1 cellular context compared by ENCODE assay signal in genomic region chr1:3731951-3732746, GRCh38.
TF ChIP-seq lines count a peak whose summit lies in the region.

No MANE protein-coding gene starts in this region.

TF ChIP-seq in K562, 482 proteins besides CTCF, POLR2A, EP300 and RAD21:
- TF ChIP-seq MAX (CRISPR knock-in tag; IDR thresholded peaks at IDR 0.05) = no peak
- TF ChIP-seq ZNF324 (CRISPR knock-in tag; IDR thresholded peaks at IDR 0.05) = no peak
- no peak for TF ChIP-seq NCOA1 (IDR thresholded peaks at IDR 0.05; ENCODE audit: low read depth)
- 0 out of 2 replicates have a peak, but pooled peaks have one; percentile 12 for TF ChIP-seq POLR2G (IDR thresholded peaks at IDR 0.05; ENCODE audit: low read depth, low read length)
- TF ChIP-seq ZNF444 (CRISPR knock-in tag; IDR thresholded peaks at IDR 0.05) = no peak
- TF ChIP-seq MCM3 (IDR thresholded peaks at IDR 0.05) = no peak
- peak; percentile 20 for TF ChIP-seq PCBP1 (IDR thresholded peaks at IDR 0.05; ENCODE audit: low read depth, low read length, poor library complexity, severe bottlenecking)
- 0 out of 4 replicates have a peak, but pooled peaks of 1 of the 2 experiments have one; percentile 39 for TF ChIP-seq ZNF639 (CRISPR knock-in tag; conservative IDR thresholded peaks at IDR 0.05 in 1 of 2, IDR thresholded peaks at IDR 0.05 in 1 of 2)
- no peak for TF ChIP-seq ZHX1 (conservative IDR thresholded peaks at IDR 0.05; ENCODE audit: low read length)
- TF ChIP-seq FOXJ3 (CRISPR knock-in tag; IDR thresholded peaks at IDR 0.05) = no peak
- no peak for TF ChIP-seq CGGBP1 (CRISPR knock-in tag; IDR thresholded peaks at IDR 0.05)
- no peak for TF ChIP-seq E2F5 (CRISPR knock-in tag; IDR thresholded peaks at IDR 0.05)
- no peak for TF ChIP-seq STAT6 (CRISPR knock-in tag; IDR thresholded peaks at IDR 0.05)
- no peak for TF ChIP-seq FOSL1 (tag; conservative IDR thresholded peaks at IDR 0.05)
- TF ChIP-seq TARDBP (IDR thresholded peaks at IDR 0.05) = no peak
- TF ChIP-seq ZBTB17 (CRISPR knock-in tag; IDR thresholded peaks at IDR 0.05) = no peak
- no peak for TF ChIP-seq LARP7 (IDR thresholded peaks at IDR 0.05)
- no peak for TF ChIP-seq MCM5 (IDR thresholded peaks at IDR 0.05; ENCODE audit: low read depth)
- TF ChIP-seq XRCC5 (IDR thresholded peaks at IDR 0.05; ENCODE audit: low read depth, low read length) = no peak
- TF ChIP-seq CREB5 (CRISPR knock-in tag; IDR thresholded peaks at IDR 0.05) = no peak
- TF ChIP-seq GTF2E2 (tag; IDR thresholded peaks at IDR 0.05) = no peak
- TF ChIP-seq SFPQ (IDR thresholded peaks at IDR 0.05; ENCODE audit: low read depth, low read length) = no peak
- TF ChIP-seq TAF1 (IDR thresholded peaks at IDR 0.05; ENCODE audit: control insufficient read depth, extremely low read depth, insufficient read depth, low read length, severe bottlenecking) = no peak
